ENCODE assay signal across 11 cellular contexts in genomic region chr4:111869339-111869738, GRCh38.
"Had no signal": no experiment of that assay in that cellular context is flagged by ENCODE, and none has a peak within 500 bp of the region (broad histone marks: within the 10 kb centered on the region; RNA-seq: fewer than 3 reads in every experiment).

No MANE protein-coding gene starts in this region.

- H2AFZ ChIP-seq: GM23248, GM23338 had no signal

- DNase-seq: GM23248, GOT3, H7, H9, HCEC 1CT, HFFc6 had no signal

- H3K4me3 ChIP-seq: GM23248, GM23338, HAP-1 had no signal

- FAIRE-seq: H1, H54 had no signal

- H3K9ac ChIP-seq: GM23248 had no signal

- H3K4me2 ChIP-seq: GM23338 had no signal

- H3K9me3 ChIP-seq: HAP-1 had no signal

- ATAC-seq: GM23338, HCT116 had no signal

- H3K36me3 ChIP-seq: HAP-1 had no signal

- H3K27ac ChIP-seq: GM23248 had no signal
